ENCODE assay signal across 1 cellular context in genomic region chr10:109647627-109648026, GRCh38.
TF ChIP-seq lines count a peak whose summit lies in the region.

No MANE protein-coding gene starts in this region.

TF ChIP-seq in HCT116, 20 proteins besides CTCF, POLR2A, EP300 and RAD21 (continued from another document):
- TF ChIP-seq YY1 (IDR thresholded peaks at IDR 0.05; ENCODE audit: extremely low read depth, insufficient replicate concordance, low read depth, low read length) (no peak), ZFX (IDR thresholded peaks at IDR 0.05) (no peak), EZH2 (IDR thresholded peaks at IDR 0.05) (no peak), SP1 (IDR thresholded peaks at IDR 0.05; ENCODE audit: low read depth) (no peak), FOSL1 (IDR thresholded peaks at IDR 0.05; ENCODE audit: low read depth) (no peak), EGR1 (IDR thresholded peaks at IDR 0.05; ENCODE audit: low read depth) (no peak), ELF1 (IDR thresholded peaks at IDR 0.05; ENCODE audit: borderline replicate concordance, low read depth) (no peak), ZNF274 (IDR thresholded peaks at IDR 0.05; ENCODE audit: low read depth, low read length) (no peak), TCF7L2 (IDR thresholded peaks at IDR 0.05; ENCODE audit: borderline replicate concordance, extremely low read depth, insufficient read depth, insufficient read length) (no peak), ZBTB33 (IDR thresholded peaks at IDR 0.05; ENCODE audit: extremely low read depth, insufficient replicate concordance, low read length) (no peak), SIN3A (IDR thresholded peaks at IDR 0.05; ENCODE audit: low read depth) (no peak), POLR2AphosphoS5 (IDR thresholded peaks at IDR 0.05; ENCODE audit: low read depth, low read length) (no peak), MAX (IDR thresholded peaks at IDR 0.05) (no peak), EZH2phosphoT487 (IDR thresholded peaks at IDR 0.05; ENCODE audit: borderline replicate concordance) (no peak), CEBPB (IDR thresholded peaks at IDR 0.05; ENCODE audit: low read depth) (no peak)
